In genomic region chr12:103936679-103937078, GRCh38 we compare ENCODE assay signal across 24 cellular contexts. TPM values are rescaled to one million over a fixed set of nuclear protein-coding genes. Genes with fewer than 3 reads are reported as not detected.
A peak's percentile ranks its signal among the peaks of the same experiment; 100 is the strongest.
DNase-seq lines count a peak whose midpoint lies in the region; ATAC-seq lines count a peak whose summit lies in the region.
"Had no signal": no experiment of that assay in that cellular context is flagged by ENCODE, and none has a peak within 500 bp of the region (broad histone marks: within the 10 kb centered on the region; RNA-seq: fewer than 3 reads in every experiment).

No MANE protein-coding gene starts in this region.

- DNase-seq in activated T-cell treated with anti-CD3 and anti-CD28 coated beads, Interleukin-2, amount 50 U/mL, for 24 hours, result no peak
- DNase-seq in activated T-cell treated with anti-CD3 and anti-CD28 coated beads, Interleukin-2, amount 50 U/mL, for 1 hour, result no peak
- no peak for DNase-seq in Karpas-422
- no peak for DNase-seq in activated naive CD8-positive, alpha-beta T cell treated with anti-CD3 and anti-CD28 coated beads, Interleukin-2, amount 50 U/mL, for 24 hours
- DNase-seq: activated CD4-positive, alpha-beta T cell treated with anti-CD3 and anti-CD28 coated beads for 1 hour; body of pancreas; Caco-2; glutamatergic neuron; kidney; NCI-H146; NCI-H2171; NCI-H524; NK-92 treated with Interleukin-12 subunit alpha and Interleukin-12 subunit beta, amount 100 ng/mL, for 24 hours; nucleus accumbens; stimulated activated CD8-positive, alpha-beta memory T cell treated with anti-CD3 and anti-CD28 coated beads, Interleukin-4, amount 100 ng/mL, for 48 hours; substantia nigra; T-cell; upper lobe of right lung had no signal

- H3K27ac Mint-ChIP-seq in activated T-cell treated with anti-CD3 and anti-CD28 coated beads, Interleukin-2, amount 50 U/mL, for 24 hours, result peak overlapping the region; percentile 88
- H3K27ac Mint-ChIP-seq in activated naive CD8-positive, alpha-beta T cell treated with anti-CD3 and anti-CD28 coated beads, Interleukin-2, amount 50 U/mL, for 24 hours, result peak overlapping the region; percentile 78
- H3K27ac Mint-ChIP-seq in stimulated activated naive CD8-positive, alpha-beta T cell treated with anti-CD3 and anti-CD28 coated beads, Interleukin-15, Interleukin-2, amounts not matched to agents 100 ng/mL and 50 ng/mL, for 24 hours, result peak overlapping the region; percentile 51

- H3K4me3 ChIP-seq in Karpas-422 (ENCODE audit: low read length), result no peak overlapping the region
- H3K4me3 ChIP-seq: body of pancreas, lung, upper lobe of right lung had no signal

- no peak overlapping the region for H3K27ac ChIP-seq in Karpas-422 (ENCODE audit: low read length)
- H3K27ac ChIP-seq: body of pancreas, epithelial cell of prostate, upper lobe of right lung had no signal

- H3K9ac ChIP-seq in Karpas-422 (ENCODE audit: low read length), result no peak overlapping the region

- H3K9me2 ChIP-seq in Karpas-422 (replicated peaks; ENCODE audit: insufficient read depth, low read length), result no peaks in the 10 kb centered on the region

- H3K36me3 ChIP-seq in Karpas-422 (ENCODE audit: insufficient read depth, low read length), result peaks cover 95% of the 10 kb centered on the region

- no peak for ATAC-seq in activated naive CD8-positive, alpha-beta T cell treated with anti-CD3 and anti-CD28 coated beads, Interleukin-2, amount 50 U/mL, for 24 hours
- no peak for ATAC-seq in GM21367 (IDR thresholded peaks at IDR 0.05; ENCODE audit: unreplicated experiment)
- no peak for ATAC-seq in HG03439 (IDR thresholded peaks at IDR 0.05; ENCODE audit: unreplicated experiment)
- ATAC-seq in GM18861 (IDR thresholded peaks at IDR 0.05; ENCODE audit: unreplicated experiment), result no peak
- ATAC-seq: body of pancreas, T-cell, upper lobe of right lung had no signal

- no peak overlapping the region for H3K4me3 Mint-ChIP-seq in activated T-cell treated with anti-CD3 and anti-CD28 coated beads, Interleukin-2, amount 50 U/mL, for 24 hours
- no peak overlapping the region for H3K4me3 Mint-ChIP-seq in activated naive CD8-positive, alpha-beta T cell treated with anti-CD3 and anti-CD28 coated beads, Interleukin-2, amount 50 U/mL, for 24 hours
- H3K4me3 Mint-ChIP-seq in stimulated activated naive CD8-positive, alpha-beta T cell treated with anti-CD3 and anti-CD28 coated beads, Interleukin-15, Interleukin-2, amounts not matched to agents 100 ng/mL and 50 ng/mL, for 24 hours, result peak overlapping the region; percentile 22
- H3K4me3 Mint-ChIP-seq: T-cell had no signal

- H3K79me2 ChIP-seq in Karpas-422 (ENCODE audit: low read length), result peaks cover 74% of the 10 kb centered on the region

- no peaks in the 10 kb centered on the region for H3K9me3 ChIP-seq in Karpas-422 (ENCODE audit: low read length)
- H3K9me3 ChIP-seq: body of pancreas, Caco-2, upper lobe of right lung had no signal

- H3K27me3 Mint-ChIP-seq in activated T-cell treated with anti-CD3 and anti-CD28 coated beads, Interleukin-2, amount 50 U/mL, for 24 hours, result no peaks in the 10 kb centered on the region
- no peaks in the 10 kb centered on the region for H3K27me3 Mint-ChIP-seq in activated naive CD8-positive, alpha-beta T cell treated with anti-CD3 and anti-CD28 coated beads, Interleukin-2, amount 50 U/mL, for 24 hours
- H3K27me3 Mint-ChIP-seq in stimulated activated naive CD8-positive, alpha-beta T cell treated with anti-CD3 and anti-CD28 coated beads, Interleukin-15, Interleukin-2, amounts not matched to agents 100 ng/mL and 50 ng/mL, for 24 hours, result no peaks in the 10 kb centered on the region
- H3K27me3 Mint-ChIP-seq: T-cell had no signal

- peaks cover 35% of the 10 kb centered on the region for H4K20me1 ChIP-seq in Karpas-422 (ENCODE audit: insufficient read depth, low read depth, low read length)

- peaks cover 55% of the 10 kb centered on the region for H3K4me1 ChIP-seq in Karpas-422 (ENCODE audit: low read length)

- H3K36me3 Mint-ChIP-seq in activated T-cell treated with anti-CD3 and anti-CD28 coated beads, Interleukin-2, amount 50 U/mL, for 24 hours (ENCODE audit: low read depth), result peaks cover 100% of the 10 kb centered on the region
- peaks cover 90% of the 10 kb centered on the region for H3K36me3 Mint-ChIP-seq in activated naive CD8-positive, alpha-beta T cell treated with anti-CD3 and anti-CD28 coated beads, Interleukin-2, amount 50 U/mL, for 24 hours (ENCODE audit: low read depth)
- peaks cover 99% of the 10 kb centered on the region for H3K36me3 Mint-ChIP-seq in stimulated activated naive CD8-positive, alpha-beta T cell treated with anti-CD3 and anti-CD28 coated beads, Interleukin-15, Interleukin-2, amounts not matched to agents 100 ng/mL and 50 ng/mL, for 24 hours (ENCODE audit: low read depth)

- peak overlapping the region; percentile 4 for H3K4me2 ChIP-seq in Karpas-422 (ENCODE audit: low read depth, low read length, poor library complexity, severe bottlenecking)

- H3K27me3 ChIP-seq in Karpas-422 (ENCODE audit: low read length), result no peaks in the 10 kb centered on the region
- H3K27me3 ChIP-seq: body of pancreas, upper lobe of right lung had no signal

- H3K9me3 Mint-ChIP-seq in activated T-cell treated with anti-CD3 and anti-CD28 coated beads, Interleukin-2, amount 50 U/mL, for 24 hours, result no peaks in the 10 kb centered on the region
- no peaks in the 10 kb centered on the region for H3K9me3 Mint-ChIP-seq in activated naive CD8-positive, alpha-beta T cell treated with anti-CD3 and anti-CD28 coated beads, Interleukin-2, amount 50 U/mL, for 24 hours
- no peaks in the 10 kb centered on the region for H3K9me3 Mint-ChIP-seq in stimulated activated naive CD8-positive, alpha-beta T cell treated with anti-CD3 and anti-CD28 coated beads, Interleukin-15, Interleukin-2, amounts not matched to agents 100 ng/mL and 50 ng/mL, for 24 hours
- H3K9me3 Mint-ChIP-seq: T-cell had no signal

- no peak overlapping the region for H2AFZ ChIP-seq in Karpas-422 (ENCODE audit: low read length)

- H3K4me1 Mint-ChIP-seq in activated T-cell treated with anti-CD3 and anti-CD28 coated beads, Interleukin-2, amount 50 U/mL, for 24 hours (ENCODE audit: low read depth), result peaks cover 76% of the 10 kb centered on the region
- H3K4me1 Mint-ChIP-seq in activated naive CD8-positive, alpha-beta T cell treated with anti-CD3 and anti-CD28 coated beads, Interleukin-2, amount 50 U/mL, for 24 hours, result peaks cover 77% of the 10 kb centered on the region
- peaks cover 72% of the 10 kb centered on the region for H3K4me1 Mint-ChIP-seq in stimulated activated naive CD8-positive, alpha-beta T cell treated with anti-CD3 and anti-CD28 coated beads, Interleukin-15, Interleukin-2, amounts not matched to agents 100 ng/mL and 50 ng/mL, for 24 hours (ENCODE audit: low read depth)

RNA-seq across cellular contexts. Expression of gene HSP90B1, which starts 6.5 kb away (rescaled TPM):
- total RNA-seq in Karpas-422 (2014; rRNA removed; shearing (Covaris generic); ENCODE audit: low replicate concordance), result 327 and 334 TPM in 2 replicates

RNA-seq across cellular contexts. Expression of gene TDG, which starts 29.0 kb away (rescaled TPM):
- total RNA-seq in Karpas-422 (2014; rRNA removed; shearing (Covaris generic); ENCODE audit: low replicate concordance), result 28.0 and 38.9 TPM in 2 replicates
